ENCODE assay signal across 22 cellular contexts in the genomic region with DNA sequence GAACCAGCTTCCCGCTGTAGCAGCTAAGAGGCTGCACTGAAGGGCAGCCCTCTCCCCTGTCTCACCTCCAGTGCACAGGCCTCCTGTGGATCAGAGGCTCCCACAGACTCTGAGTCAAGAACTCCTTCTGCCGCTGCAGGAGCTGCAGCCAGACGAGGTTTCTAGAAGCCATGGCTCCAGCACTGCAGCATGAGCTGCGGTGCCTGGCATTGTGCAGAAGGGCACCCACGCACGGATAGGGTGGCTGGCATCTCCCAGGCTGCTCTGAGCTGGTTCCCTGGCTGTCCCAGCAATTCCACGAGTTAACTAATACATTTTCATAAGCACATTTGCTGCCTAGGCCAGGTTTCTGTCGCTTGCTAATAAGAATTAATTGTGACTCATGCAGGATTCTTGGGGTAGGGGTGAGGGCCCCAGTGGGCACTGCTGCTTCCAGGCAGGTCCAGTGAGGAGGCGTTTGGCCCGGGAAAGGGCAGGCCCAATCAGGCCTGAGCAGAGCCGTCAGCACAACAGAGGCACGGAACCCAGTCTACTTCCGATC.
A peak's percentile ranks its signal among the peaks of the same experiment; 100 is the strongest.
DNase-seq lines count a peak whose midpoint lies in the region; ATAC-seq, FAIRE-seq and TF ChIP-seq lines count a peak whose summit lies in the region.
"Had no signal": no experiment of that assay in that cellular context is flagged by ENCODE, and none has a peak within 500 bp of the region (broad histone marks: within the 10 kb centered on the region; RNA-seq: fewer than 3 reads in every experiment).

No MANE protein-coding gene starts in this region.

- H3K23me2 ChIP-seq in H1 (ENCODE audit: low read depth, low read length), result no peaks in the 10 kb centered on the region

- no peak for TF ChIP-seq RAD21 in H1 (IDR thresholded peaks at IDR 0.05 in 1 of 2, conservative IDR thresholded peaks at IDR 0.05 in 1 of 2; ENCODE audit: low read depth in 2 of 2, low read length in 2 of 2)

- H4K5ac ChIP-seq in H1 (ENCODE audit: insufficient read length, low read depth, low read length), result no peak overlapping the region

- no peak overlapping the region; the same call in 1 of the 2 replicates for H3K18ac ChIP-seq in H1 (ENCODE audit: extremely low read depth, low read length)
- H3K18ac ChIP-seq in neuronal stem cell (ENCODE audit: low read length), result peak overlapping the region; percentile 89

- H3K27me3 ChIP-seq in Karpas-422 (ENCODE audit: low read length), result no peaks in the 10 kb centered on the region; the same call in 1 of the 2 replicates
- H3K27me3 ChIP-seq in H1 (replicated peaks in 1 of 4; ENCODE audit: control insufficient read depth in 3 of 4, extremely low read depth in 1 of 4, insufficient read depth in 3 of 4, low read length in 3 of 4), result no peaks in the 10 kb centered on the region
- peaks cover 0 to 3% (median 0%) of the 10 kb centered on the region in 3 experiments for H3K27me3 ChIP-seq in neuronal stem cell (ENCODE audit: control insufficient read depth in 3 of 3, insufficient read depth in 3 of 3, low read depth in 1 of 3, low read length in 3 of 3)
- no peaks in the 10 kb centered on the region for H3K27me3 ChIP-seq in left lung
- H3K27me3 ChIP-seq: BE2C, SJSA1 had no signal

- no peak overlapping the region for H2BK5ac ChIP-seq in H1 (ENCODE audit: low read depth, low read length)
- no peak overlapping the region for H2BK5ac ChIP-seq in neuronal stem cell (ENCODE audit: low read length)

- TF ChIP-seq POLR2A in H1 (IDR thresholded peaks at IDR 0.05; ENCODE audit: control extremely low read depth in 1 of 2, low read depth in 2 of 2, low read length in 2 of 2), result no peak

- H3K27ac ChIP-seq in Karpas-422 (ENCODE audit: low read length), result peak overlapping the region; percentile 74
- no peak overlapping the region for H3K27ac ChIP-seq in H1 (ENCODE audit: low read depth, low read length)
- H3K27ac ChIP-seq in neuronal stem cell (replicated peaks; ENCODE audit: low read length), result no peak overlapping the region
- no peak overlapping the region for H3K27ac ChIP-seq in left lung
- H3K27ac ChIP-seq: A549, SJSA1 had no signal

- POLR2A ChIA-PET in H1 (lab: Charles Lee; ENCODE audit: partially characterized antibody), result no interaction called here

- peak overlapping the region; percentile 32; the same call in 1 of the 2 replicates for H2BK15ac ChIP-seq in H1 (ENCODE audit: low read length)
- peak overlapping the region; percentile 2 for H2BK15ac ChIP-seq in neuronal stem cell (ENCODE audit: low read length)

- H3K79me1 ChIP-seq in H1 (ENCODE audit: low read depth, low read length) (no peaks in the 10 kb centered on the region), neuronal stem cell (ENCODE audit: low read depth, low read length) (no peaks in the 10 kb centered on the region)

- H3K4me3 ChIP-seq in Karpas-422 (ENCODE audit: low read length) (no peak overlapping the region; the same call in 1 of the 2 replicates), H1 (ENCODE audit: extremely low read depth in 1 of 4, insufficient read depth in 2 of 4, low read depth in 3 of 4, low read length in 4 of 4) (no peak overlapping the region), neuronal stem cell (ENCODE audit: low read length in 2 of 2) (no peak overlapping the region), left lung (no peak overlapping the region)
- H3K4me3 ChIP-seq: A549, SJSA1 had no signal

- intact Hi-C loops in activated naive CD4-positive, alpha-beta T cell treated with anti-CD3 and anti-CD28 coated beads for 36 hours (cut with micrococcal nuclease), result loop anchor here (5.0 kb wide), 3 partner anchors 104 to 926 kb away; partner anchors contain the start of gene DYNC2I1
- intact Hi-C loops in left lung (cut with DNase I), result no loop called here

- peak overlapping the region; percentile 36; the same call in 1 of the 2 replicates for H3K9ac ChIP-seq in Karpas-422 (ENCODE audit: low read length)
- no peak overlapping the region for H3K9ac ChIP-seq in H1 (replicated peaks in 1 of 4; ENCODE audit: extremely low read depth in 1 of 4, low read depth in 3 of 4, low read length in 3 of 4)
- H3K9ac ChIP-seq in neuronal stem cell (ENCODE audit: low read depth, low read length, poor library complexity), result peak overlapping the region; percentile 68

- TF ChIP-seq CTCF in H1 (IDR thresholded peaks at IDR 0.05; ENCODE audit: control extremely low read depth in 1 of 3, insufficient read depth in 1 of 3, low read depth in 1 of 3, low read length in 3 of 3) (no peak), left lung (IDR thresholded peaks at IDR 0.05) (no peak)

- H3K27ac Mint-ChIP-seq in activated naive CD4-positive, alpha-beta T cell treated with anti-CD3 and anti-CD28 coated beads for 36 hours, result peak overlapping the region; percentile 24
- H3K27ac Mint-ChIP-seq in activated naive CD4-positive, alpha-beta T cell treated with anti-CD3 and anti-CD28 coated beads, Interleukin-2, amount 10 ng/mL, durations not matched to agents 7 days and 5 days, result no peak overlapping the region
- H3K27ac Mint-ChIP-seq in activated T-helper 17 cell treated with anti-CD3 and anti-CD28 coated beads, Interleukin-2, amount 50 U/mL, for 72 hours, result no peak overlapping the region
- H3K27ac Mint-ChIP-seq: CD8-positive, alpha-beta memory T cell; IgD-negative memory B cell had no signal

- 78% methylated on average over 13 of the region's 13 CpGs; no CpG with 5 or more reads in 1 of the 2 experiments for WGBS in H1 (ENCODE audit: extremely low coverage in 1 of 2, insufficient coverage in 1 of 2, insufficient read length in 1 of 2, insufficient replicate concordance in 2 of 2, low coverage in 1 of 2, low lambda C conversion rate in 2 of 2, missing lambda C conversion rate in 1 of 2), 2 experiments
- WGBS in neuronal stem cell (ENCODE audit: extremely low coverage in 2 of 2, insufficient read length in 2 of 2, insufficient replicate concordance in 1 of 2), 2 donors, result no CpG with 5 or more reads among the region's 13 CpGs

- H3K36me3 ChIP-seq in Karpas-422 (ENCODE audit: insufficient read depth, low read length) (no peaks in the 10 kb centered on the region), H1 (ENCODE audit: control insufficient read depth in 2 of 4, insufficient read depth in 4 of 4, low read length in 3 of 4) (no peaks in the 10 kb centered on the region), neuronal stem cell (replicated peaks in 1 of 2; ENCODE audit: control insufficient read depth in 2 of 2, insufficient read depth in 2 of 2, low read length in 2 of 2) (no peaks in the 10 kb centered on the region), left lung (no peaks in the 10 kb centered on the region)
- H3K36me3 ChIP-seq: BE2C, SJSA1 had no signal

- CTCF ChIA-PET in activated naive CD4-positive, alpha-beta T cell treated with anti-CD3 and anti-CD28 coated beads for 36 hours (lab: Charles Lee), result no interaction called here
- CTCF ChIA-PET in activated naive CD4-positive, alpha-beta T cell treated with anti-CD3 and anti-CD28 coated beads, Interleukin-2, amount 10 ng/mL, durations not matched to agents 7 days and 5 days (lab: Charles Lee), result no interaction called here
- CTCF ChIA-PET in H1 (lab: Charles Lee; ENCODE audit: partially characterized antibody), result interaction anchor here (0.8 to 2.4 kb wide), 2 partner anchors 24 to 41 kb away, joined by 3 to 7 read pairs; no protein-coding TSS in a partner anchor

- H2BK120ac ChIP-seq in H1 (replicated peaks; ENCODE audit: low read depth, low read length) (peak overlapping the region; percentile 43), neuronal stem cell (ENCODE audit: low read depth, low read length) (no peak overlapping the region)

- no peak overlapping the region for H2BK20ac ChIP-seq in H1 (ENCODE audit: low read length)

- no peak for TF ChIP-seq EP300 in H1 (IDR thresholded peaks at IDR 0.05; ENCODE audit: borderline replicate concordance in 1 of 2, low read depth in 2 of 2, low read length in 2 of 2)

- no peak overlapping the region for H4K8ac ChIP-seq in H1 (ENCODE audit: extremely low read depth, insufficient read depth, low read length)
- H4K8ac ChIP-seq in neuronal stem cell (ENCODE audit: low read depth, low read length), result no peak overlapping the region

- H2BK12ac ChIP-seq in H1 (ENCODE audit: low read depth, low read length), result no peak overlapping the region
- no peak overlapping the region for H2BK12ac ChIP-seq in neuronal stem cell (ENCODE audit: low read length)

- H3K79me2 ChIP-seq in Karpas-422 (ENCODE audit: low read length), result no peaks in the 10 kb centered on the region
- no peaks in the 10 kb centered on the region for H3K79me2 ChIP-seq in H1 (ENCODE audit: control insufficient read depth in 1 of 2, insufficient read depth in 2 of 2, low read length in 2 of 2)

- H3K27me3 Mint-ChIP-seq in activated naive CD4-positive, alpha-beta T cell treated with anti-CD3 and anti-CD28 coated beads for 36 hours (ENCODE audit: low read depth), result peaks cover 4% of the 10 kb centered on the region
- H3K27me3 Mint-ChIP-seq in activated naive CD4-positive, alpha-beta T cell treated with anti-CD3 and anti-CD28 coated beads, Interleukin-2, amount 10 ng/mL, durations not matched to agents 7 days and 5 days, result peaks cover 4% of the 10 kb centered on the region
- H3K27me3 Mint-ChIP-seq in activated T-helper 17 cell treated with anti-CD3 and anti-CD28 coated beads, Interleukin-2, amount 50 U/mL, for 72 hours, result peaks cover 6% of the 10 kb centered on the region

- peaks cover 12% of the 10 kb centered on the region for H3K4me1 Mint-ChIP-seq in activated naive CD4-positive, alpha-beta T cell treated with anti-CD3 and anti-CD28 coated beads for 36 hours (ENCODE audit: low read depth)
- peaks cover 8% of the 10 kb centered on the region for H3K4me1 Mint-ChIP-seq in activated naive CD4-positive, alpha-beta T cell treated with anti-CD3 and anti-CD28 coated beads, Interleukin-2, amount 10 ng/mL, durations not matched to agents 7 days and 5 days
- peaks cover 17% of the 10 kb centered on the region for H3K4me1 Mint-ChIP-seq in activated T-helper 17 cell treated with anti-CD3 and anti-CD28 coated beads, Interleukin-2, amount 50 U/mL, for 72 hours

- H3K4me2 ChIP-seq in Karpas-422 (ENCODE audit: low read depth, low read length, poor library complexity, severe bottlenecking) (no peak overlapping the region), H1 (ENCODE audit: insufficient read depth in 1 of 2, low read depth in 2 of 2, low read length in 2 of 2) (no peak overlapping the region), neuronal stem cell (ENCODE audit: insufficient read depth, low read length, poor library complexity, severe bottlenecking) (no peak overlapping the region)
- H3K4me2 ChIP-seq: A549 had no signal

- H3K4me3 Mint-ChIP-seq in activated naive CD4-positive, alpha-beta T cell treated with anti-CD3 and anti-CD28 coated beads for 36 hours, result no peak overlapping the region
- H3K4me3 Mint-ChIP-seq in activated naive CD4-positive, alpha-beta T cell treated with anti-CD3 and anti-CD28 coated beads, Interleukin-2, amount 10 ng/mL, durations not matched to agents 7 days and 5 days, result no peak overlapping the region
- H3K4me3 Mint-ChIP-seq in activated T-helper 17 cell treated with anti-CD3 and anti-CD28 coated beads, Interleukin-2, amount 50 U/mL, for 72 hours, result no peak overlapping the region
- H3K4me3 Mint-ChIP-seq: CD8-positive, alpha-beta memory T cell; IgD-negative memory B cell had no signal

- peaks cover 23% of the 10 kb centered on the region for H3K9me3 Mint-ChIP-seq in activated naive CD4-positive, alpha-beta T cell treated with anti-CD3 and anti-CD28 coated beads for 36 hours
- H3K9me3 Mint-ChIP-seq in activated naive CD4-positive, alpha-beta T cell treated with anti-CD3 and anti-CD28 coated beads, Interleukin-2, amount 10 ng/mL, durations not matched to agents 7 days and 5 days, result peaks cover 34% of the 10 kb centered on the region
- peaks cover 15% of the 10 kb centered on the region for H3K9me3 Mint-ChIP-seq in activated T-helper 17 cell treated with anti-CD3 and anti-CD28 coated beads, Interleukin-2, amount 50 U/mL, for 72 hours

- FAIRE-seq in H1 (lab: Jason Lieb, UNC) (no peak), frontal cortex (lab: Jason Lieb, UNC) (no peak)
- FAIRE-seq: A549, GM19239, H54 had no signal

- H3K9me2 ChIP-seq in Karpas-422 (replicated peaks; ENCODE audit: insufficient read depth, low read length), result no peaks in the 10 kb centered on the region

- H3K4ac ChIP-seq in H1 (replicated peaks; ENCODE audit: insufficient read length, low read depth, low read length) (no peak overlapping the region), neuronal stem cell (ENCODE audit: low read length) (no peak overlapping the region)

- H3K23ac ChIP-seq in H1 (ENCODE audit: insufficient read length), result no peak overlapping the region
- no peak overlapping the region for H3K23ac ChIP-seq in neuronal stem cell (ENCODE audit: low read depth, low read length, poor library complexity)

- DNase-seq in activated naive CD4-positive, alpha-beta T cell treated with anti-CD3 and anti-CD28 coated beads for 36 hours, result no peak
- no peak for DNase-seq in activated naive CD4-positive, alpha-beta T cell treated with anti-CD3 and anti-CD28 coated beads, Interleukin-2, amount 10 ng/mL, durations not matched to agents 7 days and 5 days
- DNase-seq in Karpas-422 (no peak), H1 (ENCODE audit: low read depth in 1 of 2, low spot score in 2 of 2) (no peak), neuronal stem cell (ENCODE audit: low spot score) (no peak), frontal cortex (ENCODE audit: low spot score in 2 of 2) (no peak), left lung (no peak)
- DNase-seq: BE2C; Calu3; CD8-positive, alpha-beta memory T cell; DMS53; GDM1; MV-4-11; NCI-H2029 treated with DMSO at 0.1 percent for 48 hours; NCI-H446 had no signal

- peaks cover 9% of the 10 kb centered on the region for H3K36me3 Mint-ChIP-seq in activated naive CD4-positive, alpha-beta T cell treated with anti-CD3 and anti-CD28 coated beads for 36 hours (ENCODE audit: low read depth)
- no peaks in the 10 kb centered on the region for H3K36me3 Mint-ChIP-seq in activated naive CD4-positive, alpha-beta T cell treated with anti-CD3 and anti-CD28 coated beads, Interleukin-2, amount 10 ng/mL, durations not matched to agents 7 days and 5 days
- peaks cover 10% of the 10 kb centered on the region for H3K36me3 Mint-ChIP-seq in activated T-helper 17 cell treated with anti-CD3 and anti-CD28 coated beads, Interleukin-2, amount 50 U/mL, for 72 hours (ENCODE audit: low read depth)
- H3K36me3 Mint-ChIP-seq: CD8-positive, alpha-beta memory T cell had no signal

- H3K14ac ChIP-seq in H1 (ENCODE audit: insufficient read length) (no peak overlapping the region), neuronal stem cell (ENCODE audit: low read length) (no peak overlapping the region)

- no peak overlapping the region for H2AFZ ChIP-seq in Karpas-422 (ENCODE audit: low read length)
- H2AFZ ChIP-seq in H1 (ENCODE audit: low read length), result no peak overlapping the region
- H2AFZ ChIP-seq in neuronal stem cell (ENCODE audit: low read length), result no peak overlapping the region

- peak overlapping the region; percentile 18 for H4K91ac ChIP-seq in H1 (replicated peaks; ENCODE audit: insufficient read length, low read length)
- H4K91ac ChIP-seq in neuronal stem cell (ENCODE audit: low read depth, low read length, poor library complexity), result no peak overlapping the region

- no peak overlapping the region for H3K56ac ChIP-seq in H1 (replicated peaks; ENCODE audit: insufficient read length, low read depth, low read length)

- H2AK5ac ChIP-seq in H1 (ENCODE audit: low read depth, low read length), result no peak overlapping the region
- peak overlapping the region; percentile 82 for H2AK5ac ChIP-seq in neuronal stem cell (ENCODE audit: low read depth, low read length)

- H4K20me1 ChIP-seq in Karpas-422 (ENCODE audit: insufficient read depth, low read depth, low read length) (no peaks in the 10 kb centered on the region), H1 (replicated peaks in 1 of 2; ENCODE audit: control insufficient read depth in 1 of 2, insufficient read depth in 2 of 2, low read length in 2 of 2) (no peaks in the 10 kb centered on the region)

- no peak for ATAC-seq in left lung
- no peak for ATAC-seq in activated T-helper 17 cell treated with anti-CD3 and anti-CD28 coated beads, Interleukin-2, amount 50 U/mL, for 72 hours (replicated peaks)
- ATAC-seq: A549, Right ventricle myocardium inferior had no signal

- H3K4me1 ChIP-seq in Karpas-422 (ENCODE audit: low read length), result peaks cover 65% of the 10 kb centered on the region
- peaks cover 0 to 13% (median 6%) of the 10 kb centered on the region in 4 experiments; a peak in 6 of 7 replicates for H3K4me1 ChIP-seq in H1 (replicated peaks in 1 of 4; ENCODE audit: control insufficient read depth in 3 of 4, insufficient read depth in 4 of 4, low read length in 3 of 4)
- peaks cover 0 to 9% of the 10 kb centered on the region in 2 donors for H3K4me1 ChIP-seq in neuronal stem cell (ENCODE audit: control insufficient read depth in 2 of 2, insufficient read depth in 1 of 2, low read depth in 1 of 2, low read length in 2 of 2)
- no peaks in the 10 kb centered on the region for H3K4me1 ChIP-seq in left lung
- H3K4me1 ChIP-seq: A549, BE2C, SJSA1 had no signal

- peaks cover 6% of the 10 kb centered on the region for H3K9me3 ChIP-seq in Karpas-422 (ENCODE audit: low read length)
- peaks cover 2 to 16% of the 10 kb centered on the region in 2 experiments; a peak in 3 of 4 replicates for H3K9me3 ChIP-seq in H1 (ENCODE audit: insufficient read depth in 2 of 2, low read depth in 1 of 2, low read length in 1 of 2)
- H3K9me3 ChIP-seq in neuronal stem cell (replicated peaks in 1 of 2; ENCODE audit: control insufficient read depth in 2 of 2, insufficient read depth in 1 of 2, low read depth in 1 of 2, low read length in 2 of 2), result peaks cover 2 to 7% of the 10 kb centered on the region in 2 donors
- peaks cover 0 to 22% of the 10 kb centered on the region in 2 donors for H3K9me3 ChIP-seq in left lung
- H3K9me3 ChIP-seq: BE2C had no signal

Comparison
In these comparisons a context has a peak if more than half of its experiments do, and no peak if none do; other contexts are left out.
1. H3K9ac ChIP-seq: peak in Karpas-422 (single experiment) and neuronal stem cell (single experiment); none in H1 (0 of 4).